In the genomic region with DNA sequence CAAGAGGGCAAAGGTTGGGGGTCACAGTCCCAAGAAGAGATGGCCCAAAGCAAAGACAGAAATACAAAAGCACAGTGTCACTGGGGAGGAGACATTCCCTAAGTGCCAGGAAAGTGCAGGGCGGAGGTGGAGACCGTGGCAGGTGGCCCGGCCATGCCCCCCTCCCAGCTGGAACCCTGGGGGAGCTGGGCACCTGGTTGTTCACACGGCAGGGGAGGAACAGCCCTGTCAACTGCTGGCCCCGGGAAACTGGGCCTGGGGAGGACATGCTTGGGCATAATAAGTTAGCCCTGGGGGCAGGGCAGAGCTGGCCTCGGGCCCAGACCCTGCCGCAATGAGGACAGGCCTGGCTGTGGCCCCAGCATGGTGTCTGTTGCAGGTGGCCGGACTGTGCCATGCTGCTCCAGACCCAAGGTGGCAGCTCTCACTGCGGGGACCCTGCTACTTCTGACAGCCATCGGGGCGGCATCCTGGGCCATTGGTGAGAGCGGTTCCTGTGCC, we compare ENCODE assay signal across 13 cellular contexts. TPM values are rescaled to one million over a fixed set of nuclear protein-coding genes. Genes with fewer than 3 reads are reported as not detected.
A peak's percentile ranks its signal among the peaks of the same experiment; 100 is the strongest.
DNase-seq lines count a peak whose midpoint lies in the region; TF ChIP-seq lines count a peak whose summit lies in the region.
"Had no signal": no experiment of that assay in that cellular context is flagged by ENCODE, and none has a peak within 500 bp of the region (broad histone marks: within the 10 kb centered on the region; RNA-seq: fewer than 3 reads in every experiment).

No MANE protein-coding gene starts in this region.

- 54 to 69% (median 59%) methylated on average over 3 to 12 of the region's 12 CpGs for WGBS in adrenal gland, 4 donors

- no peak overlapping the region for H3K4me3 ChIP-seq in adrenal gland
- H3K4me3 ChIP-seq: HAP-1, ovary had no signal

- H3K36me3 ChIP-seq in adrenal gland (replicated peaks in 1 of 2) = no peaks in the 10 kb centered on the region
- H3K36me3 ChIP-seq: HAP-1, ovary had no signal

- TF ChIP-seq CTCF in adrenal gland (IDR thresholded peaks at IDR 0.05) = no peak

- DNase-seq in NCI-H1105 (lab: John Stamatoyannopoulos, UW) (peak; percentile 49), adrenal gland (peak in 4 of 7 donors; percentile 25 to 75 (median 54)), hypothalamus (lab: John Stamatoyannopoulos, UW) (peak in 46 of 51 donors; percentile 20 to 90 (median 71)), substantia nigra (lab: John Stamatoyannopoulos, UW) (peak; percentile 42 to 94 (median 79)), AML-193 (lab: John Stamatoyannopoulos, UW) (no peak), HCEC 1CT (no peak), activated gamma-delta T cell (lab: John Stamatoyannopoulos, UW) (no peak)
- DNase-seq: aorta; effector CD8-positive, alpha-beta T cell; NCI-H510A treated with DMSO at 0.1 percent for 48 hours; stimulated activated naive CD8-positive, alpha-beta T cell treated with anti-CD3 and anti-CD28 coated beads, Interleukin-15, Interleukin-2, amounts not matched to agents 100 U/mL and 50 U/mL, for 24 hours had no signal

- H3K9me3 ChIP-seq in adrenal gland (replicated peaks in 1 of 3) = no peaks in the 10 kb centered on the region
- H3K9me3 ChIP-seq: HAP-1, ovary had no signal

- no peak overlapping the region for H3K27ac ChIP-seq in adrenal gland
- H3K27ac ChIP-seq in substantia nigra (ENCODE audit: low read depth, low read length, poor library complexity, severe bottlenecking) = peak overlapping the region; percentile 98
- H3K27ac ChIP-seq: ovary had no signal

- no peaks in the 10 kb centered on the region for H3K4me1 ChIP-seq in adrenal gland (replicated peaks in 1 of 2)
- H3K4me1 ChIP-seq: HAP-1 had no signal

- intact Hi-C loops in adrenal gland (cut with DNase I) = no loop called here

- no peaks in the 10 kb centered on the region for H3K27me3 ChIP-seq in adrenal gland
- H3K27me3 ChIP-seq: ovary had no signal

- TF ChIP-seq POLR2A in adrenal gland (IDR thresholded peaks at IDR 0.05) = no peak

RNA-seq across cellular contexts. Expression of gene HPN, which starts 7.4 kb away (rescaled TPM):
- 1 to 10 TPM in 2 of 8 donors, under 1 TPM in 5, not detected in 1; 0.20 to 2.6 (median 0.87) TPM for total RNA-seq in adrenal gland
- polyA plus RNA-seq in adrenal gland = 1 to 10 TPM in 1 of 3 donors, under 1 TPM in 1, not detected in 1; 0.88 to 1.7 TPM
- polyA plus RNA-seq: aorta had no signal

RNA-seq across cellular contexts. Expression of gene SCN1B, which starts 18.7 kb away (rescaled TPM):
- total RNA-seq in adrenal gland = 10 to 100 TPM in 6 of 8 donors, 1 to 10 TPM in 2; 9.5 to 34.5 (median 15.8) TPM
- 10 to 100 TPM in 2 of 3 donors, 1 to 10 TPM in 1; 4.4 to 13.2 (median 11.6) TPM for polyA plus RNA-seq in adrenal gland

RNA-seq across cellular contexts. Expression of gene GRAMD1A, which starts 48.8 kb away (rescaled TPM):
- 100 to 1,000 TPM in 1 of 8 donors, 10 to 100 TPM in 7; 42.4 to 101 (median 81.5) TPM for total RNA-seq in adrenal gland
- polyA plus RNA-seq in adrenal gland = 100 to 1,000 TPM in 1 of 3 donors, 10 to 100 TPM in 2; 41.5 to 125 (median 74.9) TPM

Comparison
In these comparisons a context has a peak if more than half of its experiments do, and no peak if none do; other contexts are left out.
1. DNase-seq: peak in NCI-H1105 (single experiment), adrenal gland (4 of 7), hypothalamus (46 of 51) and substantia nigra (49 of 49); none in AML-193 (0 of 2), HCEC 1CT (single experiment) and activated gamma-delta T cell (single experiment).